1 cellular context compared by ENCODE assay signal in the genomic region with DNA sequence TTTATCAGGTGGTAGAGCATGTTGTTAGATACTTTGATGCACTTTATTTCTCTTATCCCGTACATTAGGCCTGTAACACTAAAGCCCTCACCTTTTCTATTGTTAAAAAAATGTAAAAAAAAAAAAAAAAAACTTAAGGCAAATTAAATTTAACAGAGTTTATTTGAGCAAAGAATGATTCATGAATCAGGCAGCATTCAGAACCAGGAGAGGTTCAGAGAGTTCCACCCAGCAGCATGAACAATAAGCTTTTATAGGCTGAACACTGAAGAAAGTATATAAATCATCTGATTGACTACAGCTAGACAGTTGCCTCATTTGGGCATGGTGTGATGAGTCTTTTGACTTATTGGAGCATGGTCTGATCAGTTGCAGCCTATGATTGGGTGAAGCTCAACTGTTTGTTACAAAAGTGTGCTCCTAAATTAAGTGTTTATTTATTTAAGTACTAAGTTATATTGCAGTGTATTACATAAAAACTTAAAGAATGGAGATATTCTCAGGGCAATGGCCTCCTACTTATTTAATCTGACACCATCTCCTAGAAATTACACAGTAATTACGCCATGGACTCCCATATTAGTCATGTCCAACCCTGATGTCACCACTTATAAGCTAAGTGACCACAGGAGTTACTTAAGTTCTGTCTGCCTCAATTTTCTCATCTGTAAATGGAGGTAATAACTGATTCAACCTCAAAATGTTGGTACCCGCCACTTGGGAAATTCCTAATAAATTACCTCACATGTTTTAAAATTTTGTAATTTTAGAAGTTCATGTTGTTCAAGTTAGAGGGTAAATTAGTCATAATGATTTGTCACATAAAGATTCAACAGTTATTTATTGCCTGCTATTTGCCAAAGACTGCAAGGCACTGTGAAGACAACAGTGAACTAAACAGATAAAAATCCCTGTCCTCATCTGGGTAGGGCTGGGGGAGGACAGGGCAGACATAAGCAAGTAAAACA.
TF ChIP-seq lines count a peak whose summit lies in the region.

No MANE protein-coding gene starts in this region.

TF ChIP-seq in WTC11, 78 proteins besides CTCF, POLR2A, EP300 and RAD21 (continued from another document):
- TF ChIP-seq, protein P1, sequence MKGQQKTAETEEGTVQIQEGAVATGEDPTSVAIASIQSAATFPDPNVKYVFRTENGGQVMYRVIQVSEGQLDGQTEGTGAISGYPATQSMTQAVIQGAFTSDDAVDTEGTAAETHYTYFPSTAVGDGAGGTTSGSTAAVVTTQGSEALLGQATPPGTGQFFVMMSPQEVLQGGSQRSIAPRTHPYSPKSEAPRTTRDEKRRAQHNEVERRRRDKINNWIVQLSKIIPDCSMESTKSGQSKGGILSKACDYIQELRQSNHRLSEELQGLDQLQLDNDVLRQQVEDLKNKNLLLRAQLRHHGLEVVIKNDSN (CRISPR knock-in tag; IDR thresholded peaks at IDR 0.05): no peak
- TF ChIP-seq NR1H2 (CRISPR knock-in tag; IDR thresholded peaks at IDR 0.05): no peak
- no peak for TF ChIP-seq MYBL2 (CRISPR knock-in tag; IDR thresholded peaks at IDR 0.05)
- TF ChIP-seq ZNF121 (CRISPR knock-in tag; IDR thresholded peaks at IDR 0.05): no peak
- TF ChIP-seq GRHL2 (CRISPR knock-in tag; IDR thresholded peaks at IDR 0.05; ENCODE audit: insufficient replicate concordance, severe bottlenecking): no peak
- no peak for TF ChIP-seq HMGA2 (CRISPR knock-in tag; IDR thresholded peaks at IDR 0.05)
- TF ChIP-seq NFE2L1 (CRISPR knock-in tag; IDR thresholded peaks at IDR 0.05): no peak
- TF ChIP-seq FOXK1 (CRISPR knock-in tag; IDR thresholded peaks at IDR 0.05): no peak
- no peak for TF ChIP-seq ZNF138 (CRISPR knock-in tag; conservative IDR thresholded peaks at IDR 0.05)
- TF ChIP-seq, protein P2, sequence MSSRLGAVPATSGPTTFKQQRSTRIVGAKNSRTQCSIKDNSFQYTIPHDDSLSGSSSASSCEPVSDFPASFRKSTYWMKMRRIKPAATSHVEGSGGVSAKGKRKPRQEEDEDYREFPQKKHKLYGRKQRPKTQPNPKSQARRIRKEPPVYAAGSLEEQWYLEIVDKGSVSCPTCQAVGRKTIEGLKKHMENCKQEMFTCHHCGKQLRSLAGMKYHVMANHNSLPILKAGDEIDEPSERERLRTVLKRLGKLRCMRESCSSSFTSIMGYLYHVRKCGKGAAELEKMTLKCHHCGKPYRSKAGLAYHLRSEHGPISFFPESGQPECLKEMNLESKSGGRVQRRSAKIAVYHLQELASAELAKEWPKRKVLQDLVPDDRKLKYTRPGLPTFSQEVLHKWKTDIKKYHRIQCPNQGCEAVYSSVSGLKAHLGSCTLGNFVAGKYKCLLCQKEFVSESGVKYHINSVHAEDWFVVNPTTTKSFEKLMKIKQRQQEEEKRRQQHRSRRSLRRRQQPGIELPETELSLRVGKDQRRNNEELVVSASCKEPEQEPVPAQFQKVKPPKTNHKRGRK (CRISPR knock-in tag; IDR thresholded peaks at IDR 0.05; ENCODE audit: borderline replicate concordance): no peak
